Comparison of ENCODE assay signal across 1 cellular context in the genomic region with DNA sequence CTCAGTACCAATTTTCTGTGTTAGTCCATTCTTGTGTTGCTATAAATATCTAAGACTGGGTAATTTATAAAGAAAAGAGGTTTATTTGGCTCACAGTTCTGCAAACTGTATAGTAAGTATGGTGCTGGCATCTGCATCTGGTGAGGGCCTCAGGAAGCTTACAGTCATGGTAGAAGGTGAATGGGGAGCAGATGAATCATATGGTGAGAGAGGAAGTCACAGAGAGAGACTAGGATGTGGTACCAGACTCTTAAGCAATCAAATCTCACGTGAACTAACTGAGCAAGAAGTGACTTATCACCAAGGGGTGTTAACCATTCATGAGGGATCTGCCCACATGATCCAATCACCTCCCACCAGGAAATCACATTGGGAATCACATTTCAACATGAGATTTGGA.
TF ChIP-seq lines count a peak whose summit lies in the region.

No MANE protein-coding gene starts in this region.

TF ChIP-seq in SK-N-SH, 30 proteins besides CTCF, POLR2A, EP300 and RAD21 (continued from another document):
- TF ChIP-seq, protein P1, sequence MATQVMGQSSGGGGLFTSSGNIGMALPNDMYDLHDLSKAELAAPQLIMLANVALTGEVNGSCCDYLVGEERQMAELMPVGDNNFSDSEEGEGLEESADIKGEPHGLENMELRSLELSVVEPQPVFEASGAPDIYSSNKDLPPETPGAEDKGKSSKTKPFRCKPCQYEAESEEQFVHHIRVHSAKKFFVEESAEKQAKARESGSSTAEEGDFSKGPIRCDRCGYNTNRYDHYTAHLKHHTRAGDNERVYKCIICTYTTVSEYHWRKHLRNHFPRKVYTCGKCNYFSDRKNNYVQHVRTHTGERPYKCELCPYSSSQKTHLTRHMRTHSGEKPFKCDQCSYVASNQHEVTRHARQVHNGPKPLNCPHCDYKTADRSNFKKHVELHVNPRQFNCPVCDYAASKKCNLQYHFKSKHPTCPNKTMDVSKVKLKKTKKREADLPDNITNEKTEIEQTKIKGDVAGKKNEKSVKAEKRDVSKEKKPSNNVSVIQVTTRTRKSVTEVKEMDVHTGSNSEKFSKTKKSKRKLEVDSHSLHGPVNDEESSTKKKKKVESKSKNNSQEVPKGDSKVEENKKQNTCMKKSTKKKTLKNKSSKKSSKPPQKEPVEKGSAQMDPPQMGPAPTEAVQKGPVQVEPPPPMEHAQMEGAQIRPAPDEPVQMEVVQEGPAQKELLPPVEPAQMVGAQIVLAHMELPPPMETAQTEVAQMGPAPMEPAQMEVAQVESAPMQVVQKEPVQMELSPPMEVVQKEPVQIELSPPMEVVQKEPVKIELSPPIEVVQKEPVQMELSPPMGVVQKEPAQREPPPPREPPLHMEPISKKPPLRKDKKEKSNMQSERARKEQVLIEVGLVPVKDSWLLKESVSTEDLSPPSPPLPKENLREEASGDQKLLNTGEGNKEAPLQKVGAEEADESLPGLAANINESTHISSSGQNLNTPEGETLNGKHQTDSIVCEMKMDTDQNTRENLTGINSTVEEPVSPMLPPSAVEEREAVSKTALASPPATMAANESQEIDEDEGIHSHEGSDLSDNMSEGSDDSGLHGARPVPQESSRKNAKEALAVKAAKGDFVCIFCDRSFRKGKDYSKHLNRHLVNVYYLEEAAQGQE (IDR thresholded peaks at IDR 0.05; ENCODE audit: low read depth, low read length) = no peak
- TF ChIP-seq, protein P2, sequence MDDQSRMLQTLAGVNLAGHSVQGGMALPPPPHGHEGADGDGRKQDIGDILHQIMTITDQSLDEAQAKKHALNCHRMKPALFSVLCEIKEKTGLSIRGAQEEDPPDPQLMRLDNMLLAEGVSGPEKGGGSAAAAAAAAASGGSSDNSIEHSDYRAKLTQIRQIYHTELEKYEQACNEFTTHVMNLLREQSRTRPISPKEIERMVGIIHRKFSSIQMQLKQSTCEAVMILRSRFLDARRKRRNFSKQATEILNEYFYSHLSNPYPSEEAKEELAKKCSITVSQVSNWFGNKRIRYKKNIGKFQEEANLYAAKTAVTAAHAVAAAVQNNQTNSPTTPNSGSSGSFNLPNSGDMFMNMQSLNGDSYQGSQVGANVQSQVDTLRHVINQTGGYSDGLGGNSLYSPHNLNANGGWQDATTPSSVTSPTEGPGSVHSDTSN (IDR thresholded peaks at IDR 0.05) = no peak
- TF ChIP-seq, protein P3, sequence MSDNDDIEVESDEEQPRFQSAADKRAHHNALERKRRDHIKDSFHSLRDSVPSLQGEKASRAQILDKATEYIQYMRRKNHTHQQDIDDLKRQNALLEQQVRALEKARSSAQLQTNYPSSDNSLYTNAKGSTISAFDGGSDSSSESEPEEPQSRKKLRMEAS (IDR thresholded peaks at IDR 0.05; ENCODE audit: low read depth) = no peak
- no peak for TF ChIP-seq TCF12 (IDR thresholded peaks at IDR 0.05)
- TF ChIP-seq SIN3A (IDR thresholded peaks at IDR 0.05; ENCODE audit: borderline replicate concordance, low read depth, low read length) = no peak
